ENCODE assay signal across 20 cellular contexts in the genomic region with DNA sequence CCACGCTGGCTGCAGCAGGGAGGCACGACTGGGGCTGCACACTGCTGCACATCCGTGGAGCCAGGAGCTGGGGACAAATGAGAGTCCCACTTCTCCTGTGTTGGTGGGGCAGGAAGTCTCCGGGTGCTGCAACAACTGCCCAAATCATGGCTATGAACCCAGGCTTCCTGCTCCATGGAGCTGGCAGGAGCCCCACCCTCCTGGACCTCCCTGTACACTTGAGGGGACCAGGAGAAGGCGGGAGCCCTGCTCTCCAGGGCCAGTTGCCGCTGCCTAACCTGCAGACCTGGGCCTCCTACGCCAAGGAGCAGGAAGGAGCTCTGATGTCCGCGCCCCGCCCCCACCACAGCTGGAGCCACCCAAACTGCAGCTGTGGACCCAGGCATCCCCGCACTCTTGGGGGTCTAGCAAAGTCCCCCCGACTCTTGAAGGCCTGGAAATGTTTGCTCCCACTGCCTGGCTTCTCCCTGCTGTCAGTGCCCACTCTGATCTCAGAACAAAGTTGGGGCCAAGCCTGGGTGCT.
DNase-seq lines count a peak whose midpoint lies in the region; ATAC-seq, FAIRE-seq and TF ChIP-seq lines count a peak whose summit lies in the region.
"Had no signal": no experiment of that assay in that cellular context is flagged by ENCODE, and none has a peak within 500 bp of the region (broad histone marks: within the 10 kb centered on the region; RNA-seq: fewer than 3 reads in every experiment).

No MANE protein-coding gene starts in this region.

- 94% methylated on average over 12 of the region's 12 CpGs; no CpG with 5 or more reads in 1 of the 2 experiments for WGBS in H1 (ENCODE audit: extremely low coverage in 1 of 2, insufficient coverage in 1 of 2, insufficient read length in 1 of 2, insufficient replicate concordance in 2 of 2, low coverage in 1 of 2, low lambda C conversion rate in 2 of 2, missing lambda C conversion rate in 1 of 2), 2 experiments
- WGBS in mesenchymal stem cell: 94% methylated on average over 12 of the region's 12 CpGs

- no peak overlapping the region for H3K4me3 Mint-ChIP-seq in stimulated activated naive CD8-positive, alpha-beta T cell treated with anti-CD3 and anti-CD28 coated beads, Interleukin-15, amount 100 ng/mL, for 72 hours
- H3K4me3 Mint-ChIP-seq in CD14-positive monocyte: no peak overlapping the region
- H3K4me3 Mint-ChIP-seq: CD4-positive, CD25-positive, alpha-beta regulatory T cell; CD8-positive, alpha-beta T cell; GM23338 had no signal

- H2BK20ac ChIP-seq in H1 (ENCODE audit: low read length): no peak overlapping the region

- H2BK15ac ChIP-seq in H1 (ENCODE audit: low read length) (no peak overlapping the region), mesenchymal stem cell (ENCODE audit: low read depth, poor library complexity, severe bottlenecking) (no peak overlapping the region)

- no peak overlapping the region for H3K27ac Mint-ChIP-seq in stimulated activated naive CD8-positive, alpha-beta T cell treated with anti-CD3 and anti-CD28 coated beads, Interleukin-15, amount 100 ng/mL, for 72 hours
- H3K27ac Mint-ChIP-seq in CD14-positive monocyte: no peak overlapping the region
- H3K27ac Mint-ChIP-seq: CD4-positive, CD25-positive, alpha-beta regulatory T cell; CD8-positive, alpha-beta T cell; GM23338 had no signal

- no peak overlapping the region for H3K56ac ChIP-seq in H1 (replicated peaks; ENCODE audit: insufficient read length, low read depth, low read length)

- H3K9me3 Mint-ChIP-seq in stimulated activated naive CD8-positive, alpha-beta T cell treated with anti-CD3 and anti-CD28 coated beads, Interleukin-15, amount 100 ng/mL, for 72 hours: peaks cover 0 to 4% of the 10 kb centered on the region in 2 donors
- peaks cover 2 to 28% (median 8%) of the 10 kb centered on the region in 7 donors for H3K9me3 Mint-ChIP-seq in CD14-positive monocyte
- H3K9me3 Mint-ChIP-seq: GM23338 had no signal

- no peak overlapping the region for H2BK120ac ChIP-seq in H1 (replicated peaks; ENCODE audit: low read depth, low read length)
- no peak overlapping the region for H2BK120ac ChIP-seq in mesenchymal stem cell (ENCODE audit: low read depth, low read length)

- no peak overlapping the region for H3K18ac ChIP-seq in H1 (ENCODE audit: extremely low read depth, low read length)
- H3K18ac ChIP-seq in mesenchymal stem cell (ENCODE audit: low read depth in 1 of 2, low read length in 2 of 2): no peak overlapping the region

- H3K14ac ChIP-seq in H1 (ENCODE audit: insufficient read length): no peak overlapping the region
- H3K14ac ChIP-seq in mesenchymal stem cell (ENCODE audit: low read length in 2 of 2): no peak overlapping the region

- H2AK5ac ChIP-seq in H1 (ENCODE audit: low read depth, low read length) (no peak overlapping the region), mesenchymal stem cell (ENCODE audit: low read length, severe bottlenecking) (no peak overlapping the region)

- no peak for TF ChIP-seq RAD21 in H1 (IDR thresholded peaks at IDR 0.05 in 1 of 2, conservative IDR thresholded peaks at IDR 0.05 in 1 of 2; ENCODE audit: low read depth in 2 of 2, low read length in 2 of 2)

- H3K27ac ChIP-seq in H1 (ENCODE audit: low read depth, low read length): no peak overlapping the region
- no peak overlapping the region for H3K27ac ChIP-seq in mesenchymal stem cell (ENCODE audit: low read length, poor library complexity, severe bottlenecking)
- no peak overlapping the region for H3K27ac ChIP-seq in uterus

- H3K4me2 ChIP-seq in H1 (ENCODE audit: insufficient read depth in 1 of 2, low read depth in 2 of 2, low read length in 2 of 2) (no peak overlapping the region), mesenchymal stem cell (ENCODE audit: low read length, poor library complexity, severe bottlenecking) (no peak overlapping the region)
- H3K4me2 ChIP-seq: GM23338 had no signal

- H3K9ac ChIP-seq in H1 (replicated peaks in 1 of 4; ENCODE audit: extremely low read depth in 1 of 4, low read depth in 3 of 4, low read length in 3 of 4) (no peak overlapping the region), mesenchymal stem cell (ENCODE audit: low read length) (no peak overlapping the region)

- peak; percentile 19 for ATAC-seq in stimulated activated naive CD8-positive, alpha-beta T cell treated with anti-CD3 and anti-CD28 coated beads, Interleukin-15, Interleukin-2, amounts not matched to agents 100 U/mL and 50 U/mL, for 24 hours
- no peak for ATAC-seq in stimulated activated naive CD8-positive, alpha-beta T cell treated with anti-CD3 and anti-CD28 coated beads, Interleukin-15, amount 100 ng/mL, for 72 hours
- peak; percentile 26 for ATAC-seq in sciatic nerve
- ATAC-seq: CD8-positive, alpha-beta T cell; GM12878; GM23338 had no signal

- POLR2A ChIA-PET in H1 (lab: Charles Lee; ENCODE audit: partially characterized antibody): no interaction called here

- H3K79me1 ChIP-seq in H1 (ENCODE audit: low read depth, low read length) (no peaks in the 10 kb centered on the region), mesenchymal stem cell (replicated peaks; ENCODE audit: low read length, poor library complexity, severe bottlenecking) (no peaks in the 10 kb centered on the region)

- H4K91ac ChIP-seq in H1 (replicated peaks; ENCODE audit: insufficient read length, low read length) (no peak overlapping the region), mesenchymal stem cell (ENCODE audit: low read length) (peak overlapping the region; percentile 50)

- H4K8ac ChIP-seq in H1 (ENCODE audit: extremely low read depth, insufficient read depth, low read length): peak overlapping the region; percentile 51; the same call in 1 of the 2 replicates
- no peak overlapping the region for H4K8ac ChIP-seq in mesenchymal stem cell (ENCODE audit: low read length)

- intact Hi-C loops in sciatic nerve (cut with DNase I) (no loop called here), CD14-positive monocyte (cut with micrococcal nuclease) (no loop called here), uterus (cut with DNase I; ENCODE audit: low total_unique reads) (no loop called here)

- in situ Hi-C loops in GM13977 (cut with MboI; ENCODE audit: low pct_unique_long_range_greater_than_20kb, low sequenced_read_pairs, unreplicated experiment): no loop called here

- H3K79me2 ChIP-seq in H1 (ENCODE audit: control insufficient read depth in 1 of 2, insufficient read depth in 2 of 2, low read length in 2 of 2): no peaks in the 10 kb centered on the region

- H3K4me1 Mint-ChIP-seq in stimulated activated naive CD8-positive, alpha-beta T cell treated with anti-CD3 and anti-CD28 coated beads, Interleukin-15, amount 100 ng/mL, for 72 hours: no peaks in the 10 kb centered on the region
- no peaks in the 10 kb centered on the region for H3K4me1 Mint-ChIP-seq in CD14-positive monocyte
- H3K4me1 Mint-ChIP-seq: CD4-positive, CD25-positive, alpha-beta regulatory T cell; GM23338 had no signal

- no peak for TF ChIP-seq EP300 in H1 (IDR thresholded peaks at IDR 0.05; ENCODE audit: borderline replicate concordance in 1 of 2, low read depth in 2 of 2, low read length in 2 of 2)

- no peak overlapping the region for H3K23ac ChIP-seq in H1 (ENCODE audit: insufficient read length)
- H3K23ac ChIP-seq in mesenchymal stem cell (ENCODE audit: low read length in 2 of 2): no peak overlapping the region

- no peaks in the 10 kb centered on the region for H4K20me1 ChIP-seq in H1 (replicated peaks in 1 of 2; ENCODE audit: control insufficient read depth in 1 of 2, insufficient read depth in 2 of 2, low read length in 2 of 2)

- no peaks in the 10 kb centered on the region for H3K36me3 ChIP-seq in H1 (ENCODE audit: control insufficient read depth in 2 of 4, insufficient read depth in 4 of 4, low read length in 3 of 4)
- no peaks in the 10 kb centered on the region for H3K36me3 ChIP-seq in mesenchymal stem cell (ENCODE audit: control insufficient read depth in 1 of 2, insufficient read depth in 2 of 2, low read depth in 1 of 2, low read length in 2 of 2)
- H3K36me3 ChIP-seq in uterus: no peaks in the 10 kb centered on the region

- no peaks in the 10 kb centered on the region for H3K23me2 ChIP-seq in H1 (ENCODE audit: low read depth, low read length)

- no peak for TF ChIP-seq CTCF in H1 (IDR thresholded peaks at IDR 0.05; ENCODE audit: control extremely low read depth in 1 of 3, insufficient read depth in 1 of 3, low read depth in 1 of 3, low read length in 3 of 3)
- TF ChIP-seq CTCF in GM13977 (IDR thresholded peaks at IDR 0.05; ENCODE audit: extremely low read depth, insufficient read depth, missing control alignments): no peak
- TF ChIP-seq CTCF in CD14-positive monocyte (IDR thresholded peaks at IDR 0.05): no peak
- TF ChIP-seq CTCF in uterus (IDR thresholded peaks at IDR 0.05): no peak

- peaks cover 3 to 4% of the 10 kb centered on the region in 2 experiments; a peak in 2 of 4 replicates for H3K9me3 ChIP-seq in H1 (ENCODE audit: insufficient read depth in 2 of 2, low read depth in 1 of 2, low read length in 1 of 2)
- H3K9me3 ChIP-seq in mesenchymal stem cell (ENCODE audit: control insufficient read depth, low read length): peaks cover 6% of the 10 kb centered on the region
- no peaks in the 10 kb centered on the region for H3K9me3 ChIP-seq in uterus
- H3K9me3 ChIP-seq: Caco-2 had no signal

- H2AFZ ChIP-seq in H1 (ENCODE audit: low read length): no peak overlapping the region
- no peak overlapping the region for H2AFZ ChIP-seq in mesenchymal stem cell (ENCODE audit: low read depth, low read length)
- H2AFZ ChIP-seq: GM23338 had no signal

- H3K4ac ChIP-seq in H1 (replicated peaks; ENCODE audit: insufficient read length, low read depth, low read length): no peak overlapping the region
- no peak overlapping the region for H3K4ac ChIP-seq in mesenchymal stem cell (ENCODE audit: low read depth in 1 of 2, low read length in 2 of 2)

- no peaks in the 10 kb centered on the region for H3K4me1 ChIP-seq in H1 (replicated peaks in 1 of 4; ENCODE audit: control insufficient read depth in 3 of 4, insufficient read depth in 4 of 4, low read length in 3 of 4)
- no peaks in the 10 kb centered on the region for H3K4me1 ChIP-seq in mesenchymal stem cell (ENCODE audit: control insufficient read depth, insufficient read depth, low read depth, low read length)
- no peaks in the 10 kb centered on the region for H3K4me1 ChIP-seq in uterus
- H3K4me1 ChIP-seq: Caco-2 had no signal

- H3K27me3 ChIP-seq in H1 (replicated peaks in 1 of 4; ENCODE audit: control insufficient read depth in 3 of 4, extremely low read depth in 1 of 4, insufficient read depth in 3 of 4, low read length in 3 of 4) (no peaks in the 10 kb centered on the region), mesenchymal stem cell (ENCODE audit: control insufficient read depth in 1 of 2, insufficient read depth in 1 of 2, low read length in 2 of 2) (no peaks in the 10 kb centered on the region), uterus (no peaks in the 10 kb centered on the region)

- no peaks in the 10 kb centered on the region for H3K27me3 Mint-ChIP-seq in stimulated activated naive CD8-positive, alpha-beta T cell treated with anti-CD3 and anti-CD28 coated beads, Interleukin-15, amount 100 ng/mL, for 72 hours
- peaks cover 0 to 1% (median 0%) of the 10 kb centered on the region in 3 donors for H3K27me3 Mint-ChIP-seq in CD14-positive monocyte (ENCODE audit: low read depth in 3 of 3)
- H3K27me3 Mint-ChIP-seq: CD4-positive, CD25-positive, alpha-beta regulatory T cell had no signal

- no peak for FAIRE-seq in H1 (lab: Jason Lieb, UNC)
- FAIRE-seq: G401.6, GM12878, GM18507, H54 had no signal

- H3K36me3 Mint-ChIP-seq in CD14-positive monocyte: no peaks in the 10 kb centered on the region
- H3K36me3 Mint-ChIP-seq: CD4-positive, CD25-positive, alpha-beta regulatory T cell; CD8-positive, alpha-beta T cell had no signal

- DNase-seq in stimulated activated naive CD8-positive, alpha-beta T cell treated with anti-CD3 and anti-CD28 coated beads, Interleukin-15, Interleukin-2, amounts not matched to agents 100 U/mL and 50 U/mL, for 24 hours: no peak
- no peak for DNase-seq in stimulated activated naive CD8-positive, alpha-beta T cell treated with anti-CD3 and anti-CD28 coated beads, Interleukin-15, amount 100 ng/mL, for 72 hours
- DNase-seq in H1 (ENCODE audit: low read depth in 1 of 2, low spot score in 2 of 2) (no peak), mesenchymal stem cell (no peak), sciatic nerve (ENCODE audit: low spot score) (no peak), GM13977 (ENCODE audit: low spot score) (no peak), CD14-positive monocyte (ENCODE audit: low spot score) (no peak), uterus (no peak)
- DNase-seq: C1 segment of cervical spinal cord; Caco-2; CD4-positive, CD25-positive, alpha-beta regulatory T cell; CD8-positive, alpha-beta T cell; DMS153; DND-41; HCEC 1CT had no signal

- no peak overlapping the region for H2BK5ac ChIP-seq in H1 (ENCODE audit: low read depth, low read length)
- H2BK5ac ChIP-seq in mesenchymal stem cell (ENCODE audit: low read depth, low read length, poor library complexity, severe bottlenecking): no peak overlapping the region

- TF ChIP-seq POLR2A in H1 (IDR thresholded peaks at IDR 0.05; ENCODE audit: control extremely low read depth in 1 of 2, low read depth in 2 of 2, low read length in 2 of 2) (no peak), uterus (IDR thresholded peaks at IDR 0.05) (no peak)

- H4K5ac ChIP-seq in H1 (ENCODE audit: insufficient read length, low read depth, low read length): no peak overlapping the region

- H3K4me3 ChIP-seq in H1 (ENCODE audit: extremely low read depth in 1 of 4, insufficient read depth in 2 of 4, low read depth in 3 of 4, low read length in 4 of 4) (no peak overlapping the region), mesenchymal stem cell (ENCODE audit: insufficient read depth in 1 of 2, low read depth in 1 of 2, low read length in 2 of 2) (no peak overlapping the region), uterus (no peak overlapping the region)
- H3K4me3 ChIP-seq: GM12878, GM23338 had no signal

- no peak overlapping the region for H2BK12ac ChIP-seq in H1 (ENCODE audit: low read depth, low read length)
- H2BK12ac ChIP-seq in mesenchymal stem cell (ENCODE audit: low read length in 2 of 2): no peak overlapping the region

- CTCF ChIA-PET in H1 (lab: Charles Lee; ENCODE audit: partially characterized antibody): interaction anchor here (0.7 to 1.3 kb wide), 2 partner anchors 11 to 35 kb away, joined by 3 read pairs; no protein-coding TSS in a partner anchor
